23 cellular contexts compared by ENCODE assay signal in the genomic region with DNA sequence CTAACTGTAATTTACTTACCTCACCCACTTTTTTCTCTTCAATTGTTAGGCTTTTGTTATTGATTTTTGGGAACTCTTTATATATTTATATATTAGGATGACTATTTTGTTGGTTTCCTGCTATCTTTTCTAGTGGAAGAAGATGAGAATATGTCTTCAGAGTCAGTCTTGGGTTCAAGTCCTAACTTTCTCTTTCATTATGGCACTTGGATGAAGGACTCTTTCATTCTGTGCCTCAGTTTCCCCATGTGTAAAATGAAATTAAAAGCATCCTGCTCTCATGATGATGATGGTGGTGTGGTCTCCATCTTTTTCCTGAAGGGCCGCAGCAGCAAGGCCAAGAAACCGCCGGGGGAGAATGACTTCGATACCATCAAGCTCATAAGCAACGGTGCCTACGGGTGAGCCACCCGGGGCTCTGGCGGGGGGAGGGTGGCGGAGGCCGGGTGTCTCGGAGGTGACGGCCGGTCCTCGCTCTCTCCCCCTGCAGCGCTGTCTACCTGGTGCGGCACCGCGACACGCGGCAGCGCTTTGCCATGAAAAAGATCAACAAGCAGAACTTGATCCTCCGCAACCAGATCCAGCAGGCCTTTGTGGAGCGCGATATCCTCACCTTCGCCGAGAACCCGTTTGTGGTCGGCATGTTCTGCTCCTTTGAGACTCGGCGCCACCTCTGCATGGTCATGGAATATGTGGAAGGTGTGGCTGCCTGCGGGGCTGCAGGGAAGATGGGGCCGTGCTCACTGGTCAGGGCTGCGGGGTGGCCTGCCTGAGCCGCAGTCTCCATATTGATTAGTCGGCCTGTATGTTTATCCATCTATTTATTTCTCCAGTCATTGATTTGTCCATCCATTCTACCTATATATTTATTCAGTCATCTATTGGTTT. TPM values are rescaled to one million over a fixed set of nuclear protein-coding genes. Genes with fewer than 3 reads are reported as not detected.
"Had no signal": no experiment of that assay in that cellular context is flagged by ENCODE, and none has a peak within 500 bp of the region (broad histone marks: within the 10 kb centered on the region; RNA-seq: fewer than 3 reads in every experiment).

No MANE protein-coding gene starts in this region.

- H3K9me3 ChIP-seq: SJSA1 had no signal

- H3K27me3 Mint-ChIP-seq: IgD-negative memory B cell had no signal

- DNase-seq: KBM-7, MG63, NCI-H1092, NCI-H1436, NCI-H187, NCI-H2029, NCI-H2081 treated with DMSO at 0.1 percent for 48 hours, NCI-H2171, NCI-H226, NCI-H446, NCI-H510A, NCI-H524 treated with DMSO at 0.1 percent for 48 hours, NCI-H69, NCI-H774, Right ventricle myocardium superior, RPMI8226, SIG-M5, SW 1271 had no signal

- H3K27ac Mint-ChIP-seq: IgD-negative memory B cell had no signal

- H3K27ac ChIP-seq: SJSA1, SK-N-MC had no signal

- H3K4me3 Mint-ChIP-seq: IgD-negative memory B cell had no signal

- H3K4me1 ChIP-seq: SJSA1 had no signal

- H3K4me3 ChIP-seq: MG63, SJSA1, SK-N-MC had no signal

- ATAC-seq: HepG2 had no signal

- H3K36me3 ChIP-seq: MG63, SJSA1 had no signal

- H3K27me3 ChIP-seq: SJSA1 had no signal

RNA-seq across cellular contexts. Expression of gene MAST1, which starts 20.0 kb away (rescaled TPM):
- total RNA-seq: Right ventricle myocardium superior, SJSA1 had no signal

RNA-seq across cellular contexts. Expression of gene RTBDN, which starts 23.9 kb away (rescaled TPM):
- total RNA-seq: HT1080, Right ventricle myocardium superior, SJSA1 had no signal
- polyA plus RNA-seq: IgD-negative memory B cell had no signal

RNA-seq across cellular contexts. Expression of gene KLF1, which starts 28.7 kb away (rescaled TPM):
- total RNA-seq: HepG2, HT1080, Right ventricle myocardium superior, SJSA1 had no signal
- polyA plus RNA-seq: HepG2, IgD-negative memory B cell had no signal
